Comparison of ENCODE assay signal across 8 cellular contexts in genomic region chr7:28062197-28062988, GRCh38.
A peak's percentile ranks its signal among the peaks of the same experiment; 100 is the strongest.
DNase-seq lines count a peak whose midpoint lies in the region; ATAC-seq and TF ChIP-seq lines count a peak whose summit lies in the region.

No MANE protein-coding gene starts in this region.

- BruUV-seq in PC-3 (replicated peaks; lab: Mats Ljungman, UMichigan): no TSS peak

- H3K27ac ChIP-seq in Karpas-422 (ENCODE audit: low read length): no peak overlapping the region
- H3K27ac ChIP-seq in PC-3 (ENCODE audit: low read length): peak overlapping the region; percentile 63
- no peak overlapping the region for H3K27ac ChIP-seq in prostate gland

- H3F3A ChIP-seq in PC-3 (ENCODE audit: low read length, unreplicated experiment): no peaks in the 10 kb centered on the region

- H3K36me3 Mint-ChIP-seq in activated T-cell treated with anti-CD3 and anti-CD28 coated beads, Interleukin-2, amount 50 U/mL, for 72 hours (ENCODE audit: insufficient read depth in 2 of 2): peaks cover 2 to 3% of the 10 kb centered on the region in 2 donors

- peaks cover 6% of the 10 kb centered on the region for H3K4me1 Mint-ChIP-seq in activated T-cell treated with anti-CD3 and anti-CD28 coated beads, Interleukin-2, amount 50 U/mL, for 72 hours (ENCODE audit: low read depth)

- H3K9me3 Mint-ChIP-seq in activated T-cell treated with anti-CD3 and anti-CD28 coated beads, Interleukin-2, amount 50 U/mL, for 72 hours: no peaks in the 10 kb centered on the region

- H3K4me2 ChIP-seq in Karpas-422 (ENCODE audit: low read depth, low read length, poor library complexity, severe bottlenecking) (no peak overlapping the region), PC-3 (ENCODE audit: low read length) (peak overlapping the region; percentile 59)

- ATAC-seq in GM19043 (IDR thresholded peaks at IDR 0.05; ENCODE audit: low read depth, unreplicated experiment) (peak; percentile 66), PC-3 (peak; percentile 89), Right ventricle myocardium inferior (peak; percentile 78), HG03159 (IDR thresholded peaks at IDR 0.05; ENCODE audit: unreplicated experiment) (no peak)
- peak; percentile 67 to 73 for ATAC-seq in activated T-cell treated with anti-CD3 and anti-CD28 coated beads, Interleukin-2, amount 50 U/mL, for 72 hours (replicated peaks in 1 of 2)

- no peaks in the 10 kb centered on the region for H3K27me3 Mint-ChIP-seq in activated T-cell treated with anti-CD3 and anti-CD28 coated beads, Interleukin-2, amount 50 U/mL, for 72 hours (ENCODE audit: low read depth)

- no peaks in the 10 kb centered on the region for H4K20me1 ChIP-seq in Karpas-422 (ENCODE audit: insufficient read depth, low read depth, low read length)
- H4K20me1 ChIP-seq in PC-3 (ENCODE audit: low read length): no peaks in the 10 kb centered on the region

- 65% methylated on average over 12 of the region's 12 CpGs for WGBS in prostate gland

- no peaks in the 10 kb centered on the region for H3K27me3 ChIP-seq in Karpas-422 (ENCODE audit: low read length)
- no peaks in the 10 kb centered on the region for H3K27me3 ChIP-seq in PC-3 (ENCODE audit: low read length)
- no peaks in the 10 kb centered on the region for H3K27me3 ChIP-seq in prostate gland (replicated peaks; ENCODE audit: insufficient read depth)

- H3K9ac ChIP-seq in Karpas-422 (ENCODE audit: low read length): no peak overlapping the region
- no peak overlapping the region for H3K9ac ChIP-seq in PC-3 (ENCODE audit: low read length)

- no peaks in the 10 kb centered on the region for H3K9me2 ChIP-seq in Karpas-422 (replicated peaks; ENCODE audit: insufficient read depth, low read length)
- no peaks in the 10 kb centered on the region for H3K9me2 ChIP-seq in PC-3 (replicated peaks; ENCODE audit: low read length)

- TF ChIP-seq POLR2A in prostate gland (IDR thresholded peaks at IDR 0.05): no peak

- CTCF ChIA-PET in PC-3 (lab: Charles Lee): interaction anchor here (0.5 to 2.4 kb wide), 15 partner anchors 8 to 1905 kb away, joined by 3 to 22 read pairs (median 4); no protein-coding TSS in a partner anchor

- TF ChIP-seq CTCF in AG10803 (conservative IDR thresholded peaks at IDR 0.05; ENCODE audit: low read length) (peak; percentile 88), PC-3 (conservative IDR thresholded peaks at IDR 0.05; ENCODE audit: low read depth, low read length) (peak; percentile 85), prostate gland (IDR thresholded peaks at IDR 0.05) (peak in 3 of 4 experiments; percentile 36 to 52 (median 45))

- no peak overlapping the region for H3K4me3 Mint-ChIP-seq in activated T-cell treated with anti-CD3 and anti-CD28 coated beads, Interleukin-2, amount 50 U/mL, for 72 hours

- H2AFZ ChIP-seq in Karpas-422 (ENCODE audit: low read length) (no peak overlapping the region), PC-3 (ENCODE audit: low read length) (peak overlapping the region; percentile 65)

- H3K9me3 ChIP-seq in Karpas-422 (ENCODE audit: low read length): no peaks in the 10 kb centered on the region
- no peaks in the 10 kb centered on the region for H3K9me3 ChIP-seq in PC-3 (ENCODE audit: low read length)
- H3K9me3 ChIP-seq in prostate gland: no peaks in the 10 kb centered on the region

- H3K4me1 ChIP-seq in Karpas-422 (ENCODE audit: low read length) (no peaks in the 10 kb centered on the region; the same call in 1 of the 2 replicates), PC-3 (ENCODE audit: insufficient read depth, low read length) (peaks cover 29% of the 10 kb centered on the region), prostate gland (replicated peaks) (no peaks in the 10 kb centered on the region)

- H3K79me2 ChIP-seq in Karpas-422 (ENCODE audit: low read length) (no peaks in the 10 kb centered on the region), PC-3 (ENCODE audit: low read length) (no peaks in the 10 kb centered on the region)

- H3K4me3 ChIP-seq in AG10803 (ENCODE audit: low read length) (no peak overlapping the region), Karpas-422 (ENCODE audit: low read length) (no peak overlapping the region), PC-3 (ENCODE audit: low read length) (peak overlapping the region; percentile 9; the same call in 1 of the 2 replicates), prostate gland (no peak overlapping the region)

- no peak overlapping the region for H3K27ac Mint-ChIP-seq in activated T-cell treated with anti-CD3 and anti-CD28 coated beads, Interleukin-2, amount 50 U/mL, for 72 hours

- POLR2A ChIA-PET in PC-3 (lab: Charles Lee; ENCODE audit: unreplicated experiment): interaction anchor here (0.6 kb wide), 1 partner anchor 638 kb away, joined by 4 read pairs; no protein-coding TSS in a partner anchor

- no peaks in the 10 kb centered on the region for H3K36me3 ChIP-seq in Karpas-422 (ENCODE audit: insufficient read depth, low read length)
- no peaks in the 10 kb centered on the region for H3K36me3 ChIP-seq in PC-3 (ENCODE audit: low read depth, low read length)
- H3K36me3 ChIP-seq in prostate gland: no peaks in the 10 kb centered on the region

- DNase-seq in AG10803 (ENCODE audit: low read depth) (peak; percentile 76), Karpas-422 (peak; percentile 84), PC-3 (peak; percentile 73), Right ventricle myocardium inferior (ENCODE audit: missing footprints) (peak; percentile 80), prostate gland (ENCODE audit: low spot score) (peak; percentile 40)
- peak; percentile 62 to 67 for DNase-seq in activated T-cell treated with anti-CD3 and anti-CD28 coated beads, Interleukin-2, amount 50 U/mL, for 72 hours

- intact Hi-C loops in PC-3 (cut with micrococcal nuclease) (loop anchor here (1.0 kb wide), 2 partner anchors 16 to 25 kb away; no protein-coding TSS in a partner anchor), Right ventricle myocardium inferior (cut with DNase I) (no loop called here), prostate gland (cut with DNase I) (loop anchor here (5.0 kb wide), 1 partner anchor 35 kb away; no protein-coding TSS in a partner anchor)
